Comparison of ENCODE assay signal across 15 cellular contexts in genomic region chr10:43224321-43224720, GRCh38. TPM values are rescaled to one million over a fixed set of nuclear protein-coding genes. Genes with fewer than 3 reads are reported as not detected.
"Had no signal": no experiment of that assay in that cellular context is flagged by ENCODE, and none has a peak within 500 bp of the region (broad histone marks: within the 10 kb centered on the region; RNA-seq: fewer than 3 reads in every experiment).

No MANE protein-coding gene starts in this region.

- H3K36me3 Mint-ChIP-seq: naive B cell; stimulated activated memory B cell treated with anti-CD40 and anti-IgM and Interleukin-4, amounts not matched to agents 10 μg/mL and 1 μg/mL and 100 μg/mL, for 72 hours had no signal

- DNase-seq: dorsolateral prefrontal cortex; effector CD8-positive, alpha-beta T cell; heart right ventricle; hypothalamus; mesendoderm; naive B cell; nephron progenitor cell; retina; stimulated activated CD4-positive, alpha-beta T cell treated with anti-CD3 and anti-CD28 coated beads, Interleukin-4, amount 100 ng/mL, for 1 hour; trophoblast cell had no signal

- ATAC-seq: esophagus mucosa; heart right ventricle; right lobe of liver; stimulated activated memory B cell treated with anti-CD40 and anti-IgM and Interleukin-4, amounts not matched to agents 10 μg/mL and 1 μg/mL and 100 μg/mL, for 72 hours had no signal

- H3K27ac Mint-ChIP-seq: nephron progenitor cell; stimulated activated memory B cell treated with anti-CD40 and anti-IgM and Interleukin-4, amounts not matched to agents 10 μg/mL and 1 μg/mL and 100 μg/mL, for 72 hours had no signal

- H3K9me3 Mint-ChIP-seq: naive B cell; nephron progenitor cell; stimulated activated memory B cell treated with anti-CD40 and anti-IgM and Interleukin-4, amounts not matched to agents 10 μg/mL and 1 μg/mL and 100 μg/mL, for 72 hours; stimulated activated naive CD8-positive, alpha-beta T cell treated with anti-CD3 and anti-CD28 coated beads, Interleukin-15, Interleukin-2, amounts not matched to agents 100 ng/mL and 50 ng/mL, for 24 hours had no signal

- H3K4me3 Mint-ChIP-seq: naive B cell; nephron progenitor cell; stimulated activated memory B cell treated with anti-CD40 and anti-IgM and Interleukin-4, amounts not matched to agents 10 μg/mL and 1 μg/mL and 100 μg/mL, for 72 hours; stimulated activated naive CD8-positive, alpha-beta T cell treated with anti-CD3 and anti-CD28 coated beads, Interleukin-15, Interleukin-2, amounts not matched to agents 100 ng/mL and 50 ng/mL, for 24 hours had no signal

RNA-seq across cellular contexts. Expression of gene RASGEF1A, which starts 42.5 kb away (rescaled TPM):
- total RNA-seq: thoracic aorta had no signal
